25 cellular contexts compared by ENCODE assay signal in genomic region chr1:12411747-12412146, GRCh38.
DNase-seq lines count a peak whose midpoint lies in the region; ATAC-seq, FAIRE-seq and TF ChIP-seq lines count a peak whose summit lies in the region.
"Had no signal": no experiment of that assay in that cellular context is flagged by ENCODE, and none has a peak within 500 bp of the region (broad histone marks: within the 10 kb centered on the region; RNA-seq: fewer than 3 reads in every experiment).

No MANE protein-coding gene starts in this region.

- no peak overlapping the region for H2AFZ ChIP-seq in HepG2 (ENCODE audit: low read length)
- H2AFZ ChIP-seq: GM23248 had no signal

- 93% methylated on average over 6 of the region's 6 CpGs for WGBS in HepG2 (ENCODE audit: low lambda C conversion rate)
- WGBS in right lobe of liver (ENCODE audit: insufficient coverage, low coverage, low lambda C conversion rate, missing lambda C conversion rate) = 96% methylated on average over 3 of the region's 6 CpGs
- WGBS in small intestine, 3 donors = 88 to 93% (median 90%) methylated on average over 6 of the region's 6 CpGs
- 96 to 97% methylated on average over 6 of the region's 6 CpGs for WGBS in aorta, 2 donors

- TF ChIP-seq RAD21 in HepG2 (CRISPR knock-in tag; IDR thresholded peaks at IDR 0.05) = no peak

- no peak for ATAC-seq in HepG2
- no peak for ATAC-seq in right lobe of liver
- no peak for ATAC-seq in GM19463 (IDR thresholded peaks at IDR 0.05; ENCODE audit: unreplicated experiment)
- ATAC-seq in lower lobe of right lung = no peak
- ATAC-seq in aorta (ENCODE audit: low FRiP score) = no peak
- ATAC-seq: A549 had no signal

- peaks cover under 1% of the 10 kb centered on the region in 2 experiments; a peak in 3 of 5 replicates for H3K36me3 ChIP-seq in HepG2 (replicated peaks in 1 of 2; ENCODE audit: control insufficient read depth in 1 of 2, insufficient read depth in 2 of 2, low read length in 2 of 2)
- peaks cover 0 to 7% (median 0%) of the 10 kb centered on the region in 4 donors for H3K36me3 ChIP-seq in right lobe of liver
- H3K36me3 ChIP-seq in colonic mucosa = peaks cover 3% of the 10 kb centered on the region
- peaks cover 2 to 5% of the 10 kb centered on the region in 2 donors for H3K36me3 ChIP-seq in small intestine (ENCODE audit: control insufficient read depth in 2 of 2, insufficient read depth in 2 of 2, low read length in 2 of 2)
- peaks cover 17% of the 10 kb centered on the region for H3K36me3 ChIP-seq in lower lobe of right lung
- H3K36me3 ChIP-seq in aorta (ENCODE audit: control insufficient read depth in 1 of 2, insufficient read depth in 2 of 2, low read length in 1 of 2) = peaks cover 0 to 2% of the 10 kb centered on the region in 2 donors
- H3K36me3 ChIP-seq: BE2C had no signal

- no TSS peak for BruUV-seq in HepG2 (replicated peaks; lab: Mats Ljungman, UMichigan)

- no peak overlapping the region for H3K4me2 ChIP-seq in HepG2 (ENCODE audit: low read depth, low read length)
- H3K4me2 ChIP-seq: A549; BLaER1 treated with 17β-estradiol and CSF1 and Interleukin-3, amounts not matched to agents 10 nM and 100 nM had no signal

- FAIRE-seq in HepG2 (lab: Jason Lieb, UNC) = no peak
- FAIRE-seq in small intestine (lab: Jason Lieb, UNC) = no peak
- FAIRE-seq: A549, D721Med, GM12891, GM18507, H1 had no signal

- in situ Hi-C loops in HepG2 (cut with HindIII; ENCODE audit: extremely low pct_ligation_motif_present, low pct_unique_long_range_greater_than_20kb) = no loop called here

- H3K79me2 ChIP-seq in HepG2 (ENCODE audit: insufficient read depth, low read length) = no peaks in the 10 kb centered on the region

- H3K9ac ChIP-seq in HepG2 (ENCODE audit: insufficient read depth, low read depth, low read length) (no peak overlapping the region), colonic mucosa (ENCODE audit: low read depth in 2 of 2, low read length in 2 of 2) (no peak overlapping the region)
- H3K9ac ChIP-seq: BLaER1 treated with 17β-estradiol and CSF1 and Interleukin-3, amounts not matched to agents 10 nM and 100 nM; GM23248 had no signal

- peaks cover 61% of the 10 kb centered on the region for H3K4me1 ChIP-seq in HepG2 (ENCODE audit: insufficient read depth, low read length)
- peaks cover 0 to 18% (median 10%) of the 10 kb centered on the region in 4 donors for H3K4me1 ChIP-seq in right lobe of liver
- no peaks in the 10 kb centered on the region for H3K4me1 ChIP-seq in colonic mucosa
- H3K4me1 ChIP-seq in small intestine (ENCODE audit: control insufficient read depth in 2 of 2, insufficient read depth in 1 of 2, low read depth in 1 of 2, low read length in 1 of 2) = no peaks in the 10 kb centered on the region
- peaks cover 24% of the 10 kb centered on the region for H3K4me1 ChIP-seq in lower lobe of right lung
- H3K4me1 ChIP-seq in aorta (ENCODE audit: control insufficient read depth in 1 of 2, insufficient read depth in 2 of 2, low read length in 2 of 2) = peaks cover 2% of the 10 kb centered on the region in 2 donors
- H3K4me1 ChIP-seq: BE2C had no signal

- H3K4me3 ChIP-seq in HepG2 (replicated peaks in 1 of 3; ENCODE audit: insufficient read depth in 1 of 3, low read depth in 2 of 3, low read length in 3 of 3) = no peak overlapping the region
- no peak overlapping the region for H3K4me3 ChIP-seq in right lobe of liver
- H3K4me3 ChIP-seq in colonic mucosa = no peak overlapping the region
- no peak overlapping the region for H3K4me3 ChIP-seq in small intestine (ENCODE audit: low read depth in 1 of 2, low read length in 2 of 2)
- H3K4me3 ChIP-seq in lower lobe of right lung = no peak overlapping the region
- no peak overlapping the region for H3K4me3 ChIP-seq in aorta (ENCODE audit: low read length in 2 of 2)
- H3K4me3 ChIP-seq: A549; BLaER1 treated with 17β-estradiol and CSF1 and Interleukin-3, amounts not matched to agents 10 nM and 100 nM; GM23248 had no signal

- TF ChIP-seq CTCF in HepG2 (CRISPR knock-in tag; IDR thresholded peaks at IDR 0.05) (no peak), right lobe of liver (IDR thresholded peaks at IDR 0.05) (no peak), colonic mucosa (IDR thresholded peaks at IDR 0.05) (no peak), lower lobe of right lung (IDR thresholded peaks at IDR 0.05) (no peak)

- DNase-seq in HepG2 (ENCODE audit: low spot score) (no peak), right lobe of liver (no peak), colonic mucosa (peak; percentile 38), small intestine (peak; percentile 49), lower lobe of right lung (no peak), aorta (no peak)
- DNase-seq: 8988T; ACHN; AML-193; BE2C; CD4-positive, alpha-beta T cell; CD8-positive, alpha-beta memory T cell; DMS 273 treated with DMSO at 0.1 percent for 48 hours; DMS79 treated with DMSO at 0.1 percent for 48 hours; GF-D8; GM23248; H7; HCEC 1CT had no signal

- POLR2A ChIA-PET in HepG2 (lab: Yijun Ruan, JAX) = interaction anchor here (0.5 to 1.0 kb wide), 2 partner anchors 20 to 203 kb away, joined by 3 read pairs; no protein-coding TSS in a partner anchor

- TF ChIP-seq POLR2A in HepG2 (IDR thresholded peaks at IDR 0.05; ENCODE audit: insufficient read depth in 1 of 2, low read depth in 2 of 2, low read length in 2 of 2) (no peak), right lobe of liver (IDR thresholded peaks at IDR 0.05) (no peak)

- H4K20me1 ChIP-seq in HepG2 (ENCODE audit: insufficient read depth, low read length) = no peaks in the 10 kb centered on the region
- H4K20me1 ChIP-seq: BLaER1 treated with 17β-estradiol and CSF1 and Interleukin-3, amounts not matched to agents 10 nM and 100 nM had no signal

- CTCF ChIA-PET in HepG2 (lab: Yijun Ruan, JAX; ENCODE audit: low intra/inter-chr PET ratio, low total read pairs) = no interaction called here

- no peak for TF ChIP-seq EP300 in HepG2 (IDR thresholded peaks at IDR 0.05; ENCODE audit: low read depth in 2 of 2, low read length in 2 of 2)
- no peak for TF ChIP-seq EP300 in HepG2 (CRISPR knock-in tag; IDR thresholded peaks at IDR 0.05; ENCODE audit: borderline replicate concordance)

- intact Hi-C loops in HepG2 (cut with micrococcal nuclease; ENCODE audit: unreplicated experiment) (no loop called here), right lobe of liver (cut with DNase I) (no loop called here), colonic mucosa (cut with DNase I) (loop anchor here (5.0 kb wide), 1 partner anchor 66 kb away; no protein-coding TSS in a partner anchor), lower lobe of right lung (cut with DNase I) (no loop called here), aorta (cut with DNase I) (no loop called here)

- H3K27me3 ChIP-seq in HepG2 (ENCODE audit: control insufficient read depth in 1 of 2, insufficient read depth in 2 of 2, low read length in 2 of 2) = no peaks in the 10 kb centered on the region
- no peaks in the 10 kb centered on the region for H3K27me3 ChIP-seq in right lobe of liver
- no peaks in the 10 kb centered on the region for H3K27me3 ChIP-seq in colonic mucosa
- H3K27me3 ChIP-seq in small intestine (ENCODE audit: control insufficient read depth in 2 of 2, insufficient read depth in 2 of 2, low read length in 2 of 2) = no peaks in the 10 kb centered on the region
- no peaks in the 10 kb centered on the region for H3K27me3 ChIP-seq in lower lobe of right lung (ENCODE audit: low read depth)
- no peaks in the 10 kb centered on the region for H3K27me3 ChIP-seq in aorta (ENCODE audit: control insufficient read depth in 1 of 2, insufficient read depth in 2 of 2, low read length in 1 of 2)
- H3K27me3 ChIP-seq: BE2C; BLaER1 treated with 17β-estradiol and CSF1 and Interleukin-3, amounts not matched to agents 10 nM and 100 nM had no signal

- H3K27ac ChIP-seq in HepG2 (ENCODE audit: extremely low read length, insufficient read depth, low read length) = no peak overlapping the region
- no peak overlapping the region for H3K27ac ChIP-seq in right lobe of liver
- no peak overlapping the region for H3K27ac ChIP-seq in colonic mucosa
- no peak overlapping the region for H3K27ac ChIP-seq in small intestine (ENCODE audit: low read depth in 1 of 2, low read length in 1 of 2)
- H3K27ac ChIP-seq in lower lobe of right lung = no peak overlapping the region
- H3K27ac ChIP-seq in aorta (ENCODE audit: low read depth in 1 of 2, low read length in 2 of 2) = no peak overlapping the region
- H3K27ac ChIP-seq: A549; BLaER1 treated with 17β-estradiol and CSF1 and Interleukin-3, amounts not matched to agents 10 nM and 100 nM; GM23248 had no signal

- H3K9me3 ChIP-seq in HepG2 (ENCODE audit: low read length) (0 out of 2 replicates have a peak, but pooled peaks cover 5% of the 10 kb centered on the region), right lobe of liver (no peaks in the 10 kb centered on the region), colonic mucosa (no peaks in the 10 kb centered on the region), small intestine (ENCODE audit: control insufficient read depth, low read depth) (no peaks in the 10 kb centered on the region), lower lobe of right lung (no peaks in the 10 kb centered on the region), aorta (ENCODE audit: control insufficient read depth, low read length) (no peaks in the 10 kb centered on the region)
- H3K9me3 ChIP-seq: BE2C had no signal

TF ChIP-seq in HepG2, 621 proteins besides CTCF, POLR2A, EP300 and RAD21:
- TF ChIP-seq PRDM4 (CRISPR knock-in tag; IDR thresholded peaks at IDR 0.05; ENCODE audit: borderline replicate concordance) (no peak), NFYC (CRISPR knock-in tag; IDR thresholded peaks at IDR 0.05) (0 out of 2 replicates have a peak, but pooled peaks have one; percentile 30)

Comparison
In these comparisons a context has a peak if more than half of its experiments do, and no peak if none do; other contexts are left out.
1. DNase-seq: peak in colonic mucosa (single experiment) and small intestine (single experiment); none in HepG2 (single experiment), right lobe of liver (0 of 3), lower lobe of right lung (single experiment) and aorta (0 of 2).